Comparison of ENCODE assay signal across 1 cellular context in the genomic region with DNA sequence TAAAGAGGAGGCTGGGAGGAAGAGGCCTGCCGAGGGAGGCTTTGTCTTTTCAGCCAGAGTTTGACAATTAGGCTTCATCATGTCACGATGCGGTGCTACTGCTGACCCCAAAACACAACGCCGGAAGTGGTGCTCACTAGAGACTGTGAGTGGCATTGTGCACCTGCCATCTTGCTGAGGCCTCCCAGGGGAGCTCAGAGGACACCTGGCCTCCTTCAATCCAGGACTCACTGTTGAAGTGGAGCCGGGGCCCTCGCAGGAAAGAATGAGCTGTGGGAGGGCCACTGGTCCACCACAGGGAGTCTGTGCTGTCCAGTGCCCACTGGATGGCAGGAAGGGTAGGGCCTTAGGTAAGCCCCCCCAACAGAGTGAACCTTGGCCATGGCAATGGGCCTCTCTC.
TF ChIP-seq lines count a peak whose summit lies in the region.

No MANE protein-coding gene starts in this region.

TF ChIP-seq in WTC11, 78 proteins besides CTCF, POLR2A, EP300 and RAD21 (continued from another document):
- TF ChIP-seq, protein P1, sequence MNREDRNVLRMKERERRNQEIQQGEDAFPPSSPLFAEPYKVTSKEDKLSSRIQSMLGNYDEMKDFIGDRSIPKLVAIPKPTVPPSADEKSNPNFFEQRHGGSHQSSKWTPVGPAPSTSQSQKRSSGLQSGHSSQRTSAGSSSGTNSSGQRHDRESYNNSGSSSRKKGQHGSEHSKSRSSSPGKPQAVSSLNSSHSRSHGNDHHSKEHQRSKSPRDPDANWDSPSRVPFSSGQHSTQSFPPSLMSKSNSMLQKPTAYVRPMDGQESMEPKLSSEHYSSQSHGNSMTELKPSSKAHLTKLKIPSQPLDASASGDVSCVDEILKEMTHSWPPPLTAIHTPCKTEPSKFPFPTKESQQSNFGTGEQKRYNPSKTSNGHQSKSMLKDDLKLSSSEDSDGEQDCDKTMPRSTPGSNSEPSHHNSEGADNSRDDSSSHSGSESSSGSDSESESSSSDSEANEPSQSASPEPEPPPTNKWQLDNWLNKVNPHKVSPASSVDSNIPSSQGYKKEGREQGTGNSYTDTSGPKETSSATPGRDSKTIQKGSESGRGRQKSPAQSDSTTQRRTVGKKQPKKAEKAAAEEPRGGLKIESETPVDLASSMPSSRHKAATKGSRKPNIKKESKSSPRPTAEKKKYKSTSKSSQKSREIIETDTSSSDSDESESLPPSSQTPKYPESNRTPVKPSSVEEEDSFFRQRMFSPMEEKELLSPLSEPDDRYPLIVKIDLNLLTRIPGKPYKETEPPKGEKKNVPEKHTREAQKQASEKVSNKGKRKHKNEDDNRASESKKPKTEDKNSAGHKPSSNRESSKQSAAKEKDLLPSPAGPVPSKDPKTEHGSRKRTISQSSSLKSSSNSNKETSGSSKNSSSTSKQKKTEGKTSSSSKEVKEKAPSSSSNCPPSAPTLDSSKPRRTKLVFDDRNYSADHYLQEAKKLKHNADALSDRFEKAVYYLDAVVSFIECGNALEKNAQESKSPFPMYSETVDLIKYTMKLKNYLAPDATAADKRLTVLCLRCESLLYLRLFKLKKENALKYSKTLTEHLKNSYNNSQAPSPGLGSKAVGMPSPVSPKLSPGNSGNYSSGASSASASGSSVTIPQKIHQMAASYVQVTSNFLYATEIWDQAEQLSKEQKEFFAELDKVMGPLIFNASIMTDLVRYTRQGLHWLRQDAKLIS (CRISPR knock-in tag; IDR thresholded peaks at IDR 0.05; ENCODE audit: borderline replicate concordance), result no peak
